In genomic region chr11:93813974-93814373, GRCh38 we compare ENCODE assay signal across 1 cellular context.
TF ChIP-seq lines count a peak whose summit lies in the region.

No MANE protein-coding gene starts in this region.

TF ChIP-seq in GM23338, 12 proteins besides CTCF, POLR2A, EP300 and RAD21:
- TF ChIP-seq NANOG (IDR thresholded peaks at IDR 0.05; ENCODE audit: borderline replicate concordance) (no peak), EZH2 (IDR thresholded peaks at IDR 0.05; ENCODE audit: low read depth, unreplicated experiment) (no peak), ETS1 (IDR thresholded peaks at IDR 0.05) (no peak), EZH2phosphoT487 (IDR thresholded peaks at IDR 0.05; ENCODE audit: unreplicated experiment) (no peak), STAT1 (IDR thresholded peaks at IDR 0.05; ENCODE audit: unreplicated experiment) (no peak), REST (IDR thresholded peaks at IDR 0.05; ENCODE audit: unreplicated experiment) (no peak), ZNF114 (CRISPR knock-in tag; IDR thresholded peaks at IDR 0.05) (no peak), JUNB (IDR thresholded peaks at IDR 0.05; ENCODE audit: unreplicated experiment) (no peak), ZNF331 (CRISPR knock-in tag; IDR thresholded peaks at IDR 0.05; ENCODE audit: low read depth) (no peak), POLR2AphosphoS5 (IDR thresholded peaks at IDR 0.05; ENCODE audit: low read depth) (no peak)
